In genomic region chr3:87227104-87227834, GRCh38 we compare ENCODE assay signal across 8 cellular contexts. TPM values are rescaled to one million over a fixed set of nuclear protein-coding genes. Genes with fewer than 3 reads are reported as not detected.
DNase-seq lines count a peak whose midpoint lies in the region; ATAC-seq, FAIRE-seq and TF ChIP-seq lines count a peak whose summit lies in the region.

Gene CHMP2B, plus strand, starts transcription at chr3:87227309. Its CDS starts 214 bp downstream, at chr3:87227523.

- no peak within 1 kb of the TSS for H2BK12ac ChIP-seq in H1 (ENCODE audit: low read depth, low read length)

- peak within 1 kb of the TSS; percentile 81 for H3K27ac ChIP-seq in H1 (ENCODE audit: low read depth, low read length)

- H3K4me3 Mint-ChIP-seq in memory B cell: peak within 1 kb of the TSS; percentile 96

- H3K23me2 ChIP-seq in H1 (ENCODE audit: low read depth, low read length): peaks cover 5% of the 10 kb centered on the region; the same call in 1 of the 2 replicates

- H2BK15ac ChIP-seq in H1 (ENCODE audit: low read length): no peak within 1 kb of the TSS

- in situ Hi-C loops in Caki2 (cut with HindIII; ENCODE audit: low pct_unique_long_range_greater_than_20kb, low sequenced_read_pairs): no loop called here

- H2AK5ac ChIP-seq in H1 (ENCODE audit: low read depth, low read length): no peak within 1 kb of the TSS

- H3K79me2 ChIP-seq in H1 (ENCODE audit: control insufficient read depth in 1 of 2, insufficient read depth in 2 of 2, low read length in 2 of 2): peaks cover 5 to 47% of the 10 kb centered on the region in 2 experiments; a peak in 3 of 4 replicates

- 1% methylated on average over 42 of the region's 59 CpGs; no CpG with 5 or more reads in 1 of the 2 experiments for WGBS in H1 (ENCODE audit: extremely low coverage in 1 of 2, insufficient coverage in 1 of 2, insufficient read length in 1 of 2, insufficient replicate concordance in 2 of 2, low coverage in 1 of 2, low lambda C conversion rate in 2 of 2, missing lambda C conversion rate in 1 of 2), 2 experiments

- peak within 1 kb of the TSS; percentile 95 for H3K14ac ChIP-seq in H1 (ENCODE audit: insufficient read length)

- no peaks in the 10 kb centered on the region for H3K9me3 ChIP-seq in H1 (ENCODE audit: insufficient read depth in 2 of 2, low read depth in 1 of 2, low read length in 1 of 2)

- peak within 1 kb of the TSS; percentile 60 for H2BK120ac ChIP-seq in H1 (replicated peaks; ENCODE audit: low read depth, low read length)

- H3K23ac ChIP-seq in H1 (ENCODE audit: insufficient read length): no peak within 1 kb of the TSS

- peak within 1 kb of the TSS; percentile 98 for H2AFZ ChIP-seq in H1 (ENCODE audit: low read length)

- peak; percentile 94 for ATAC-seq in GM21390 (IDR thresholded peaks at IDR 0.05; ENCODE audit: unreplicated experiment)
- ATAC-seq in memory B cell (ENCODE audit: low read depth): peak; percentile 88

- peak within 1 kb of the TSS; percentile 58 for H4K91ac ChIP-seq in H1 (replicated peaks; ENCODE audit: insufficient read length, low read length)

- H3K36me3 ChIP-seq in H1 (ENCODE audit: control insufficient read depth in 2 of 4, insufficient read depth in 4 of 4, low read length in 3 of 4): no peaks in the 10 kb centered on the region

- TF ChIP-seq EP300 in H1 (IDR thresholded peaks at IDR 0.05; ENCODE audit: borderline replicate concordance in 1 of 2, low read depth in 2 of 2, low read length in 2 of 2): no peak

- peak within 1 kb of the TSS; percentile 74 to 83 for H3K4me2 ChIP-seq in H1 (ENCODE audit: insufficient read depth in 1 of 2, low read depth in 2 of 2, low read length in 2 of 2)

- no peak within 1 kb of the TSS for H2BK20ac ChIP-seq in H1 (ENCODE audit: low read length)

- peaks cover 0 to 4% (median 0%) of the 10 kb centered on the region in 4 experiments; a peak in 1 of 7 replicates for H3K4me1 ChIP-seq in H1 (replicated peaks in 1 of 4; ENCODE audit: control insufficient read depth in 3 of 4, insufficient read depth in 4 of 4, low read length in 3 of 4)

- FAIRE-seq in H1 (lab: Jason Lieb, UNC): no peak

- peaks cover 6% of the 10 kb centered on the region for H3K36me3 Mint-ChIP-seq in memory B cell

- H3K27me3 Mint-ChIP-seq in memory B cell: peaks cover 2% of the 10 kb centered on the region

- CTCF ChIA-PET in H1 (lab: Charles Lee; ENCODE audit: partially characterized antibody): interaction anchor here (1.1 kb wide), 1 partner anchor 60 kb away, joined by 3 read pairs; no protein-coding TSS in a partner anchor

- peak within 1 kb of the TSS; percentile 80 for H3K4ac ChIP-seq in H1 (replicated peaks; ENCODE audit: insufficient read length, low read depth, low read length)

- peak within 1 kb of the TSS; percentile 75 to 99 (median 98) for H3K4me3 ChIP-seq in H1 (ENCODE audit: extremely low read depth in 1 of 4, insufficient read depth in 2 of 4, low read depth in 3 of 4, low read length in 4 of 4)

- H3K18ac ChIP-seq in H1 (ENCODE audit: extremely low read depth, low read length): peak within 1 kb of the TSS; percentile 65

- POLR2A ChIA-PET in H1 (lab: Charles Lee; ENCODE audit: partially characterized antibody): interaction anchor here (1.0 to 1.2 kb wide), 3 partner anchors 9 to 39 kb away, joined by 3 to 4 read pairs (median 3); no protein-coding TSS in a partner anchor

- no peak for TF ChIP-seq RAD21 in H1 (IDR thresholded peaks at IDR 0.05 in 1 of 2, conservative IDR thresholded peaks at IDR 0.05 in 1 of 2; ENCODE audit: low read depth in 2 of 2, low read length in 2 of 2)

- peaks cover 25% of the 10 kb centered on the region for H3K4me1 Mint-ChIP-seq in memory B cell

- no peaks in the 10 kb centered on the region for H3K27me3 ChIP-seq in H1 (replicated peaks in 1 of 4; ENCODE audit: control insufficient read depth in 3 of 4, extremely low read depth in 1 of 4, insufficient read depth in 3 of 4, low read length in 3 of 4)

- H4K8ac ChIP-seq in H1 (ENCODE audit: extremely low read depth, insufficient read depth, low read length): peak within 1 kb of the TSS; percentile 94; the same call in 1 of the 2 replicates

- H4K5ac ChIP-seq in H1 (ENCODE audit: insufficient read length, low read depth, low read length): peak within 1 kb of the TSS; percentile 86

- peak within 1 kb of the TSS; percentile 73 to 92 (median 85) for H3K9ac ChIP-seq in H1 (replicated peaks in 1 of 4; ENCODE audit: extremely low read depth in 1 of 4, low read depth in 3 of 4, low read length in 3 of 4)

- peak; percentile 80 for DNase-seq in Caki2 (ENCODE audit: low read depth)
- peak; percentile 16 to 91 (median 81) for DNase-seq in HUDEP-2 (lab: John Stamatoyannopoulos, UW; ENCODE audit: unreplicated experiment in 76 of 76)
- DNase-seq in NOMO-1 treated with dmso at 0.1 percent for 144 hours (lab: John Stamatoyannopoulos, UW; ENCODE audit: unreplicated experiment): peak; percentile 85
- DNase-seq in activated CD8-positive, alpha-beta memory T cell treated with anti-CD3 and anti-CD28 coated beads for 48 hours (ENCODE audit: low read depth in 2 of 3, low spot score in 2 of 3): peak; percentile 65 to 84 (median 77)
- DNase-seq in H1 (ENCODE audit: low read depth in 1 of 2, low spot score in 2 of 2): peak; percentile 80 to 93
- DNase-seq in memory B cell (ENCODE audit: low spot score in 2 of 2): peak; percentile 92 to 93
- DNase-seq in stimulated activated CD8-positive, alpha-beta memory T cell treated with anti-CD3 and anti-CD28 coated beads, Interleukin-12 subunit alpha, Interleukin-12 subunit beta, amount 100 ng/mL, for 1 hour (ENCODE audit: low read depth): peak; percentile 84

- peak within 1 kb of the TSS; percentile 98 for H3K27ac Mint-ChIP-seq in memory B cell

- peak within 1 kb of the TSS; percentile 54 for H2BK5ac ChIP-seq in H1 (ENCODE audit: low read depth, low read length)

- no peak for TF ChIP-seq CTCF in H1 (IDR thresholded peaks at IDR 0.05; ENCODE audit: control extremely low read depth in 1 of 3, insufficient read depth in 1 of 3, low read depth in 1 of 3, low read length in 3 of 3)

- H3K56ac ChIP-seq in H1 (replicated peaks; ENCODE audit: insufficient read length, low read depth, low read length): peak within 1 kb of the TSS; percentile 84

- no peaks in the 10 kb centered on the region for H3K79me1 ChIP-seq in H1 (ENCODE audit: low read depth, low read length)

- peaks cover 1 to 4% of the 10 kb centered on the region in 2 experiments for H4K20me1 ChIP-seq in H1 (replicated peaks in 1 of 2; ENCODE audit: control insufficient read depth in 1 of 2, insufficient read depth in 2 of 2, low read length in 2 of 2)

- peaks cover 3% of the 10 kb centered on the region for H3K9me3 Mint-ChIP-seq in memory B cell

- TF ChIP-seq POLR2A in H1 (IDR thresholded peaks at IDR 0.05; ENCODE audit: control extremely low read depth in 1 of 2, low read depth in 2 of 2, low read length in 2 of 2): peak; percentile 59 to 90

TF ChIP-seq in H1, 55 proteins besides CTCF, POLR2A, EP300 and RAD21 (continues in another document):
- TF ChIP-seq BACH1 (IDR thresholded peaks at IDR 0.05; ENCODE audit: low read length): no peak
- TF ChIP-seq E2F6 (IDR thresholded peaks at IDR 0.05): peak; percentile 11; the same call in 1 of the 2 replicates
- TF ChIP-seq JUND (IDR thresholded peaks at IDR 0.05; ENCODE audit: low read length): no peak
- TF ChIP-seq TCF12 (IDR thresholded peaks at IDR 0.05; ENCODE audit: low read depth, low read length): no peak
- no peak for TF ChIP-seq TEAD4 (IDR thresholded peaks at IDR 0.05; ENCODE audit: low read depth, low read length)
- no peak for TF ChIP-seq SUZ12 (IDR thresholded peaks at IDR 0.05; ENCODE audit: low read length)
- no peak for TF ChIP-seq ZNF274 (IDR thresholded peaks at IDR 0.05; ENCODE audit: borderline replicate concordance, extremely low read depth, low read length)
- TF ChIP-seq SRF (IDR thresholded peaks at IDR 0.05; ENCODE audit: low read depth, low read length): no peak
- peak; percentile 55 for TF ChIP-seq TBP (IDR thresholded peaks at IDR 0.05; ENCODE audit: low read depth, low read length)
- no peak for TF ChIP-seq BRCA1 (IDR thresholded peaks at IDR 0.05; ENCODE audit: low read depth, low read length)
- no peak for TF ChIP-seq KDM5A (IDR thresholded peaks at IDR 0.05; ENCODE audit: low read length)
- TF ChIP-seq RXRA (IDR thresholded peaks at IDR 0.05; ENCODE audit: insufficient read depth, low read depth, low read length): no peak
- no peak for TF ChIP-seq ATF2 (IDR thresholded peaks at IDR 0.05; ENCODE audit: low read length)
- 0 out of 4 replicates have a peak, but pooled peaks of 1 of the 2 experiments have one; percentile 32 for TF ChIP-seq SIN3A (conservative IDR thresholded peaks at IDR 0.05 in 1 of 2, IDR thresholded peaks at IDR 0.05 in 1 of 2; ENCODE audit: low read depth in 1 of 2, low read length in 2 of 2)
- TF ChIP-seq CBX5 (IDR thresholded peaks at IDR 0.05; ENCODE audit: low read depth, low read length): no peak

RNA-seq across cellular contexts. Expression of gene CHMP2B, which starts in this region (rescaled TPM):
- total RNA-seq in Caki2 (2014; rRNA removed; shearing (Covaris generic); ENCODE audit: low replicate concordance): 19.3 and 24.4 TPM in 2 replicates
- 49.3 and 56.5 TPM in 2 replicates for total RNA-seq in H1 (2021; fragmentation: NEBNext Ultra II Directional; extraction: Animal tissue kit (Norgen Biotek cat#: 25700))
- polyA plus RNA-seq in H1 (2011; rRNA removed): 14.0 and 16.1 TPM in 2 replicates
- polyA plus RNA-seq in H1 (2011; cell fraction: cytosol; rRNA removed): 24.4 TPM
- 8.3 TPM for polyA plus RNA-seq in H1 (2011; cell fraction: nucleus; rRNA removed)
- 24.1 to 39.6 TPM (median 26.7 TPM) in 4 replicates for polyA plus RNA-seq in H1 (2012, experiment 1 of 2)
- 4.6 TPM for polyA plus RNA-seq in H1 (2012, experiment 2 of 2)
- 46.0 TPM for polyA plus RNA-seq in H1 (2013, experiment 1 of 2)
- polyA plus RNA-seq in H1 (2013, experiment 2 of 2): 45.7 TPM
- polyA minus RNA-seq in H1 (2011; rRNA and poly(A)+ RNA removed): 3.1 and 3.2 TPM in 2 replicates
- 12.2 TPM for polyA minus RNA-seq in H1 (2011; cell fraction: cytosol; rRNA and poly(A)+ RNA removed)
- polyA minus RNA-seq in H1 (2011; cell fraction: nucleus; rRNA and poly(A)+ RNA removed): 16.2 TPM

Comparison
In these comparisons a context has a peak if more than half of its experiments do, and no peak if none do; other contexts are left out.
1. Peak in every context shown above with its lines: DNase-seq, ATAC-seq, H3K4me3 ChIP-seq and H3K27ac ChIP-seq.